Comparison of ENCODE assay signal across 9 cellular contexts in genomic region chr12:109134186-109134917, GRCh38. TPM values are rescaled to one million over a fixed set of nuclear protein-coding genes. Genes with fewer than 3 reads are reported as not detected.
A peak's percentile ranks its signal among the peaks of the same experiment; 100 is the strongest.
DNase-seq lines count a peak whose midpoint lies in the region; ATAC-seq and TF ChIP-seq lines count a peak whose summit lies in the region.
"Had no signal": no experiment of that assay in that cellular context is flagged by ENCODE, and none has a peak within 500 bp of the region (broad histone marks: within the 10 kb centered on the region; RNA-seq: fewer than 3 reads in every experiment).

No MANE protein-coding gene starts in this region.

- peak; percentile 19 for TF ChIP-seq CTCF in GM10248 (IDR thresholded peaks at IDR 0.05; ENCODE audit: control extremely low read depth, extremely low read depth, low read depth, missing control alignments)
- TF ChIP-seq CTCF in Panc1 (IDR thresholded peaks at IDR 0.05) = peak; percentile 77
- TF ChIP-seq CTCF in parathyroid adenoma (IDR thresholded peaks at IDR 0.05) = peak; percentile 83

- in situ Hi-C loops in Panc1 (cut with HindIII; ENCODE audit: low pct_unique_long_range_greater_than_20kb, low sequenced_read_pairs) = no loop called here
- in situ Hi-C loops in KBM-7 (cut with MboI; ENCODE audit: low pct_unique_long_range_greater_than_20kb, low sequenced_read_pairs) = no loop called here

- no TSS peak for BruUV-seq in Panc1 (replicated peaks; lab: Mats Ljungman, UMichigan)

- no peak overlapping the region for H3K27ac Mint-ChIP-seq in stimulated activated memory B cell treated with anti-CD40 and anti-IgM and Interleukin-4, amounts not matched to agents 10 μg/mL and 1 μg/mL and 100 μg/mL, for 72 hours
- H3K27ac Mint-ChIP-seq: T-helper 1 cell treated with Interleukin-12 subunit alpha and Interleukin-12 subunit beta and Interleukin-4 antibody, amounts not matched to agents 30 μg/mL and 1 μg/mL, for 36 hours had no signal

- no peak overlapping the region for H3K18ac ChIP-seq in neuronal stem cell (ENCODE audit: low read length)

- no peak overlapping the region for H3K14ac ChIP-seq in neuronal stem cell (ENCODE audit: low read length)

- CTCF ChIA-PET in GM10248 (lab: Yijun Ruan, JAX) = interaction anchor here (1.0 kb wide), 1 partner anchor 9 kb away, joined by 3 read pairs; no protein-coding TSS in a partner anchor
- CTCF ChIA-PET in Panc1 (lab: Charles Lee) = interaction anchor here (0.6 kb wide), 2 partner anchors 53 to 638 kb away, joined by 3 to 5 read pairs; no protein-coding TSS in a partner anchor

- H3K23ac ChIP-seq in neuronal stem cell (ENCODE audit: low read depth, low read length, poor library complexity) = no peak overlapping the region

- H3K79me2 ChIP-seq in parathyroid adenoma = peaks cover 29% of the 10 kb centered on the region

- H3K4me3 Mint-ChIP-seq in stimulated activated memory B cell treated with anti-CD40 and anti-IgM and Interleukin-4, amounts not matched to agents 10 μg/mL and 1 μg/mL and 100 μg/mL, for 72 hours = no peak overlapping the region
- H3K4me3 Mint-ChIP-seq: T-helper 1 cell treated with Interleukin-12 subunit alpha and Interleukin-12 subunit beta and Interleukin-4 antibody, amounts not matched to agents 30 μg/mL and 1 μg/mL, for 36 hours had no signal

- peaks cover 4% of the 10 kb centered on the region; the same call in 1 of the 2 replicates for H3K4me1 ChIP-seq in Panc1 (ENCODE audit: control insufficient read depth, insufficient read depth, low read length)
- H3K4me1 ChIP-seq in parathyroid adenoma = peaks cover 28% of the 10 kb centered on the region
- H3K4me1 ChIP-seq in neuronal stem cell (ENCODE audit: control insufficient read depth in 2 of 2, insufficient read depth in 1 of 2, low read depth in 1 of 2, low read length in 2 of 2) = peaks cover 0 to 7% of the 10 kb centered on the region in 2 donors

- no peaks in the 10 kb centered on the region for H3K9me3 Mint-ChIP-seq in stimulated activated memory B cell treated with anti-CD40 and anti-IgM and Interleukin-4, amounts not matched to agents 10 μg/mL and 1 μg/mL and 100 μg/mL, for 72 hours

- ATAC-seq in Panc1 = peak; percentile 77; the same call in 1 of the 2 replicates
- ATAC-seq in HG02973 (IDR thresholded peaks at IDR 0.05; ENCODE audit: unreplicated experiment) = no peak
- ATAC-seq in stimulated activated memory B cell treated with anti-CD40 and anti-IgM and Interleukin-4, amounts not matched to agents 10 μg/mL and 1 μg/mL and 100 μg/mL, for 72 hours = no peak

- H4K91ac ChIP-seq in neuronal stem cell (ENCODE audit: low read depth, low read length, poor library complexity) = no peak overlapping the region

- H3K36me3 ChIP-seq in Panc1 (ENCODE audit: control insufficient read depth, insufficient read depth, low read length) = no peaks in the 10 kb centered on the region
- no peaks in the 10 kb centered on the region for H3K36me3 ChIP-seq in parathyroid adenoma (ENCODE audit: control insufficient read depth, insufficient read depth, low read length)
- no peaks in the 10 kb centered on the region for H3K36me3 ChIP-seq in neuronal stem cell (replicated peaks in 1 of 2; ENCODE audit: control insufficient read depth in 2 of 2, insufficient read depth in 2 of 2, low read length in 2 of 2)

- H2BK120ac ChIP-seq in neuronal stem cell (ENCODE audit: low read depth, low read length) = no peak overlapping the region

- H3K4me2 ChIP-seq in parathyroid adenoma (ENCODE audit: low read length) = no peak overlapping the region
- H3K4me2 ChIP-seq in neuronal stem cell (ENCODE audit: insufficient read depth, low read length, poor library complexity, severe bottlenecking) = no peak overlapping the region

- H3K9ac ChIP-seq in parathyroid adenoma (no peak overlapping the region), neuronal stem cell (ENCODE audit: low read depth, low read length, poor library complexity) (no peak overlapping the region)

- no peak overlapping the region for H2BK5ac ChIP-seq in neuronal stem cell (ENCODE audit: low read length)

- no peak overlapping the region for H4K8ac ChIP-seq in neuronal stem cell (ENCODE audit: low read depth, low read length)

- H2AFZ ChIP-seq in parathyroid adenoma (no peak overlapping the region), neuronal stem cell (ENCODE audit: low read length) (no peak overlapping the region)

- H3K27me3 ChIP-seq in Panc1 (ENCODE audit: control insufficient read depth, insufficient read depth, low read length) (no peaks in the 10 kb centered on the region), parathyroid adenoma (ENCODE audit: control insufficient read depth, insufficient read depth, low read length) (no peaks in the 10 kb centered on the region), neuronal stem cell (ENCODE audit: control insufficient read depth in 3 of 3, insufficient read depth in 3 of 3, low read depth in 1 of 3, low read length in 3 of 3) (peaks cover 0 to 28% (median 0%) of the 10 kb centered on the region in 3 experiments)

- H3K36me3 Mint-ChIP-seq in stimulated activated memory B cell treated with anti-CD40 and anti-IgM and Interleukin-4, amounts not matched to agents 10 μg/mL and 1 μg/mL and 100 μg/mL, for 72 hours = no peaks in the 10 kb centered on the region

- no peak overlapping the region for H2BK15ac ChIP-seq in neuronal stem cell (ENCODE audit: low read length)

- H2BK12ac ChIP-seq in neuronal stem cell (ENCODE audit: low read length) = no peak overlapping the region

- POLR2A ChIA-PET in GM10248 (lab: Yijun Ruan, JAX) (no interaction called here), Panc1 (lab: Charles Lee) (no interaction called here)

- no peak overlapping the region for H3K27ac ChIP-seq in Panc1 (ENCODE audit: low read length)
- no peak overlapping the region for H3K27ac ChIP-seq in parathyroid adenoma
- H3K27ac ChIP-seq in neuronal stem cell (replicated peaks; ENCODE audit: low read length) = no peak overlapping the region

- H3K79me1 ChIP-seq in neuronal stem cell (ENCODE audit: low read depth, low read length) = no peaks in the 10 kb centered on the region

- H3K27me3 Mint-ChIP-seq in stimulated activated memory B cell treated with anti-CD40 and anti-IgM and Interleukin-4, amounts not matched to agents 10 μg/mL and 1 μg/mL and 100 μg/mL, for 72 hours = peaks cover 5% of the 10 kb centered on the region

- DNase-seq in GM10248 (ENCODE audit: extremely low spot score) = no peak
- DNase-seq in Panc1 (ENCODE audit: low read depth, low spot score) = no peak
- DNase-seq in fibroblast of gingiva (ENCODE audit: low read depth) = peak; percentile 95
- no peak for DNase-seq in neuronal stem cell (ENCODE audit: low spot score)
- DNase-seq in KBM-7 = no peak

- H3K4ac ChIP-seq in neuronal stem cell (ENCODE audit: low read length) = no peak overlapping the region

- H3K4me3 ChIP-seq in Panc1 (ENCODE audit: low read depth in 2 of 2, low read length in 2 of 2) (no peak overlapping the region), parathyroid adenoma (ENCODE audit: low read depth, low read length) (no peak overlapping the region), neuronal stem cell (ENCODE audit: low read length in 2 of 2) (no peak overlapping the region)

- H3K9me3 ChIP-seq in Panc1 (ENCODE audit: control insufficient read depth, insufficient read depth, low read depth, low read length) = peaks cover 2% of the 10 kb centered on the region; the same call in 1 of the 2 replicates
- H3K9me3 ChIP-seq in parathyroid adenoma (ENCODE audit: control insufficient read depth, low read length) = no peaks in the 10 kb centered on the region
- peaks cover 0 to 3% of the 10 kb centered on the region in 2 donors for H3K9me3 ChIP-seq in neuronal stem cell (replicated peaks in 1 of 2; ENCODE audit: control insufficient read depth in 2 of 2, insufficient read depth in 1 of 2, low read depth in 1 of 2, low read length in 2 of 2)

- WGBS in neuronal stem cell (ENCODE audit: extremely low coverage in 2 of 2, insufficient read length in 2 of 2, insufficient replicate concordance in 1 of 2), 2 donors = no CpG with 5 or more reads among the region's 6 CpGs

- intact Hi-C loops in Panc1 (cut with micrococcal nuclease; ENCODE audit: unreplicated experiment) = no loop called here

- H2AK5ac ChIP-seq in neuronal stem cell (ENCODE audit: low read depth, low read length) = no peak overlapping the region

- H3K4me1 Mint-ChIP-seq in stimulated activated memory B cell treated with anti-CD40 and anti-IgM and Interleukin-4, amounts not matched to agents 10 μg/mL and 1 μg/mL and 100 μg/mL, for 72 hours = no peaks in the 10 kb centered on the region

RNA-seq across cellular contexts. Expression of gene ACACB, which starts 18.0 kb away (rescaled TPM):
- 12.3 TPM for total RNA-seq in Panc1 (2021; ENCODE audit: unreplicated experiment)
- polyA plus RNA-seq in Panc1 (2012; ENCODE audit: insufficient read length) = 8.7 TPM
- polyA plus RNA-seq in neuronal stem cell (2013, experiment 1 of 2) = 3.8 TPM
- 4.0 TPM for polyA plus RNA-seq in neuronal stem cell (2013, experiment 2 of 2)

RNA-seq across cellular contexts. Expression of gene UNG, which starts 37.0 kb away (rescaled TPM):
- 74.4 TPM for total RNA-seq in Panc1 (2021; ENCODE audit: unreplicated experiment)
- 46.3 TPM for polyA plus RNA-seq in Panc1 (2012; ENCODE audit: insufficient read length)
- polyA plus RNA-seq in neuronal stem cell (2013, experiment 1 of 2) = 51.4 TPM
- polyA plus RNA-seq in neuronal stem cell (2013, experiment 2 of 2) = 50.5 TPM

RNA-seq across cellular contexts. Expression of gene ALKBH2, which starts 41.1 kb away (rescaled TPM):
- total RNA-seq in Panc1 (2021; ENCODE audit: unreplicated experiment) = 41.6 TPM
- 47.3 TPM for polyA plus RNA-seq in Panc1 (2012; ENCODE audit: insufficient read length)
- polyA plus RNA-seq in neuronal stem cell (2013, experiment 1 of 2) = 26.3 TPM
- 26.4 TPM for polyA plus RNA-seq in neuronal stem cell (2013, experiment 2 of 2)

Comparison
In these comparisons a context has a peak if more than half of its experiments do, and no peak if none do; other contexts are left out.
1. CTCF ChIP-seq: peak in every context shown above with its lines; median percentile 83 in parathyroid adenoma; 77 in Panc1; 19 in GM10248.